In the genomic region with DNA sequence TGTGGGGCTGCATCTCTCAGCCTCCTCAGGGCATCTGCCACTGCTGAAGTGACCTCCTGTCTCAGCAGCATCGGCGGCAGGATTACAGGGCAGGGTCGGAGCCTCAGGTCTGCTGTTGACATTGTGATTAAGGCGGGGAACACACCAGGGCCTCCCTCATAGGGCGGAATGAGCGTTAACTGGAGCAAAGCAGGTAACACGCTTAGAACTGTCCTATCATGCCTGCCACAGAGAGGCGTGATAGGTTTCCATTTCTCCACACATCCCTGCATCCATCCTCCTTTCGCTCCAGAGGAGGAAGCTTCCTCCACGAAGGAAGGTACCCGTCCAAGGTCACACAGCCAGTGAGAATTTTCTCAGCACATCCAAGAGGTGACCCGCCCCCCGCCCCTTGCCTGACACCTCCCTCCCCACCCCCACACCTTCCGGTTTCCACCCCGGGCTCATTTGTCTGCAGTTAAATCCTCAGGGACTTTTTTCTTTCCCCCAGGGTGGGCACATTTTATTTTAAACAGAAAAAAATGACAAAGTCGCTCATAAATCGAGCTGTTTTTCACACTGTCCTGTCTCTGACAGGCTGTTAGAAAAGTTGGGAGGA, we compare ENCODE assay signal across 16 cellular contexts.
"Had no signal": no experiment of that assay in that cellular context is flagged by ENCODE, and none has a peak within 500 bp of the region (broad histone marks: within the 10 kb centered on the region; RNA-seq: fewer than 3 reads in every experiment).

No MANE protein-coding gene starts in this region.

- H3K4me1 Mint-ChIP-seq: activated B cell treated with CpG ODN at 0.5 μM for 24 hours; activated naive CD4-positive, alpha-beta T cell treated with anti-CD3 and anti-CD28 coated beads, Interleukin-2, amount 10 ng/mL, durations not matched to agents 7 days and 5 days; central memory CD8-positive, alpha-beta T cell; memory B cell; nephron had no signal

- H3K9me3 Mint-ChIP-seq: activated naive CD4-positive, alpha-beta T cell treated with anti-CD3 and anti-CD28 coated beads, Interleukin-2, amount 10 ng/mL, durations not matched to agents 7 days and 5 days; activated T-helper 2 cell treated with anti-CD3 and anti-CD28 coated beads, Interferon-gamma antibody, Interleukin-2, Interleukin-4, amounts not matched to agents 10 μg/mL and 5 μg/mL and 100 μg/mL, durations not matched to agents 14 hours and 24 hours and 36 hours; central memory CD8-positive, alpha-beta T cell; nephron had no signal

- ATAC-seq: left lung; stimulated activated naive CD8-positive, alpha-beta T cell treated with anti-CD3 and anti-CD28 coated beads, Interleukin-15, Interleukin-2, amounts not matched to agents 100 U/mL and 50 U/mL, for 24 hours; upper lobe of right lung had no signal

- H3K36me3 Mint-ChIP-seq: activated naive CD4-positive, alpha-beta T cell treated with anti-CD3 and anti-CD28 coated beads, Interleukin-2, amount 10 ng/mL, durations not matched to agents 7 days and 5 days; memory B cell had no signal

- H3K9me3 ChIP-seq: left lung, ovary, suprapubic skin, upper lobe of right lung had no signal

- H3K4me3 ChIP-seq: left lung, ovary, suprapubic skin, upper lobe of right lung had no signal

- H3K27ac ChIP-seq: left lung, ovary, suprapubic skin, upper lobe of right lung had no signal

- H3K27ac Mint-ChIP-seq: activated B cell treated with CpG ODN at 0.5 μM for 24 hours; activated naive CD4-positive, alpha-beta T cell treated with anti-CD3 and anti-CD28 coated beads, Interleukin-2, amount 10 ng/mL, durations not matched to agents 7 days and 5 days; activated T-helper 2 cell treated with anti-CD3 and anti-CD28 coated beads, Interferon-gamma antibody, Interleukin-2, Interleukin-4, amounts not matched to agents 10 μg/mL and 5 μg/mL and 100 μg/mL, durations not matched to agents 14 hours and 24 hours and 36 hours; memory B cell; nephron had no signal

- DNase-seq: activated B cell treated with CpG ODN at 0.5 μM for 24 hours; activated naive CD4-positive, alpha-beta T cell treated with anti-CD3 and anti-CD28 coated beads, Interleukin-2, amount 10 ng/mL, durations not matched to agents 7 days and 5 days; cortex of kidney; effector CD8-positive, alpha-beta T cell; islet precursor cell; left lung; ovary; stimulated activated CD4-positive, alpha-beta T cell treated with anti-CD3 and anti-CD28 coated beads, Interleukin-4, amount 100 ng/mL, for 1 hour; stimulated activated CD8-positive, alpha-beta memory T cell treated with anti-CD3 and anti-CD28 coated beads, Interleukin-4, amount 100 ng/mL, for 48 hours; stimulated activated naive CD8-positive, alpha-beta T cell treated with anti-CD3 and anti-CD28 coated beads, Interleukin-15, Interleukin-2, amounts not matched to agents 100 U/mL and 50 U/mL, for 24 hours; upper lobe of right lung had no signal

- H3K36me3 ChIP-seq: left lung, ovary, suprapubic skin, upper lobe of right lung had no signal

- H3K4me3 Mint-ChIP-seq: activated B cell treated with CpG ODN at 0.5 μM for 24 hours; activated naive CD4-positive, alpha-beta T cell treated with anti-CD3 and anti-CD28 coated beads, Interleukin-2, amount 10 ng/mL, durations not matched to agents 7 days and 5 days; central memory CD8-positive, alpha-beta T cell; memory B cell; nephron had no signal

- H3K27me3 ChIP-seq: ovary had no signal

- H3K4me1 ChIP-seq: left lung, upper lobe of right lung had no signal
